Comparison of ENCODE assay signal across 8 cellular contexts in the genomic region with DNA sequence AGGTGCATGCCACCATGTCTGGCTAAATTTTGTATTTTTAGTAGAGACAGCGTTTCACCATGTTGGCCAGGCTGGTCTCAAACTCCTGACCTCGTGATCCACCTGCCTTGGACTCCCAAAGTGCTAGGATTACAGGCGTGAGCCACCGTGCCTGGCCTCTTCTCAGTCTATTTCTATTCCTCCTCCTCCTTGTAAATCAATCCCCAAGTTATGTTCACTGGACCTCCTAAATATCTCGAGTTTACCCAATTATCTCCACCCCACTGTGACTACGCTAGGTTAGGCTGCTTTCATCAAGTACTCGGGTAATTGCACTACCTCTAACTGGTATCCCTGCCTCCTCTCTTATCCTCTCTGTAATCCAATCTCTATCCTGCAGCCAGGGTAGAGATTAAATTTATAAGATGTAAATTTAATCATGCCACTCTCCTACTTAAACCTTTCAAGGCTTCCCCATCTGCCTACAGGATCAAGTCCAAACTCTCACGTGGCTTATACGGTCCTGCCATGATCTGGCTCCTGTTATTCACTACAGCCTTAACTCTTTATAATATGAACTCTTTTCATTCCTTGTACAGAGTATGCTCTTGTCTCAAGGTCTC. TPM values are rescaled to one million over a fixed set of nuclear protein-coding genes. Genes with fewer than 3 reads are reported as not detected.
DNase-seq lines count a peak whose midpoint lies in the region; ATAC-seq and TF ChIP-seq lines count a peak whose summit lies in the region.

No MANE protein-coding gene starts in this region.

- H3K27me3 Mint-ChIP-seq in Calu3 (ENCODE audit: unreplicated experiment), result no peaks in the 10 kb centered on the region

- H3K27ac Mint-ChIP-seq in Calu3 (ENCODE audit: unreplicated experiment), result peak overlapping the region; percentile 89

- H2AFZ ChIP-seq in Loucy (ENCODE audit: low read length) (peak overlapping the region; percentile 76; the same call in 1 of the 2 replicates), parathyroid adenoma (peak overlapping the region; percentile 90)

- H3K4me2 ChIP-seq in Loucy (ENCODE audit: low read depth, low read length, poor library complexity, severe bottlenecking) (peak overlapping the region; percentile 92), parathyroid adenoma (ENCODE audit: low read length) (peak overlapping the region; percentile 71)

- H3K4me3 ChIP-seq in Loucy (ENCODE audit: low read length, poor library complexity, severe bottlenecking) (peak overlapping the region; percentile 93), parathyroid adenoma (ENCODE audit: low read depth, low read length) (no peak overlapping the region)

- peaks cover 39% of the 10 kb centered on the region for H3K36me3 Mint-ChIP-seq in Calu3 (ENCODE audit: insufficient read depth, unreplicated experiment)

- no peaks in the 10 kb centered on the region for H3F3A ChIP-seq in Loucy (ENCODE audit: low read depth)

- TF ChIP-seq CTCF in Calu3 (IDR thresholded peaks at IDR 0.05; ENCODE audit: unreplicated experiment) (no peak), Loucy (conservative IDR thresholded peaks at IDR 0.05; ENCODE audit: low read length) (no peak), parathyroid adenoma (IDR thresholded peaks at IDR 0.05) (no peak)

- BruUV-seq in Calu3 (replicated peaks; lab: Mats Ljungman, UMichigan), result no TSS peak

- CTCF ChIA-PET in Calu3 (lab: Charles Lee), result no interaction called here

- peaks cover 22% of the 10 kb centered on the region for H4K20me1 ChIP-seq in Loucy (ENCODE audit: insufficient read depth, low read length, poor library complexity, severe bottlenecking)

- H3K79me2 ChIP-seq in Loucy (ENCODE audit: insufficient read depth, low read length) (peaks cover 48% of the 10 kb centered on the region), parathyroid adenoma (peaks cover 18% of the 10 kb centered on the region)

- H3K4me1 ChIP-seq in Loucy (ENCODE audit: insufficient read depth, low read length, poor library complexity, severe bottlenecking), result peaks cover 40% of the 10 kb centered on the region
- H3K4me1 ChIP-seq in parathyroid adenoma, result peaks cover 17% of the 10 kb centered on the region

- intact Hi-C loops in Calu3 (cut with micrococcal nuclease; ENCODE audit: unreplicated experiment), result no loop called here
- intact Hi-C loops in left colon (cut with DNase I, micrococcal nuclease), result no loop called here

- H3K9ac ChIP-seq in Loucy (ENCODE audit: low read depth, low read length, poor library complexity, severe bottlenecking) (peak overlapping the region; percentile 94), parathyroid adenoma (no peak overlapping the region)

- H3K27ac ChIP-seq in parathyroid adenoma, result peak overlapping the region; percentile 87

- H3K4me1 Mint-ChIP-seq in Calu3 (ENCODE audit: low read depth, unreplicated experiment), result peaks cover 37% of the 10 kb centered on the region

- H3K27me3 ChIP-seq in Loucy (ENCODE audit: insufficient read depth, low read length, poor library complexity, severe bottlenecking), result no peaks in the 10 kb centered on the region
- H3K27me3 ChIP-seq in parathyroid adenoma (ENCODE audit: control insufficient read depth, insufficient read depth, low read length), result no peaks in the 10 kb centered on the region

- H3K4me3 Mint-ChIP-seq in Calu3 (ENCODE audit: low read depth, unreplicated experiment), result no peak overlapping the region

- H3K9me3 Mint-ChIP-seq in Calu3 (ENCODE audit: low read depth, unreplicated experiment), result no peaks in the 10 kb centered on the region

- H3K36me3 ChIP-seq in Loucy (ENCODE audit: insufficient read depth, low read length), result peaks cover under 1% of the 10 kb centered on the region; the same call in 1 of the 2 replicates
- H3K36me3 ChIP-seq in parathyroid adenoma (ENCODE audit: control insufficient read depth, insufficient read depth, low read length), result no peaks in the 10 kb centered on the region

- ATAC-seq in GM21825 (IDR thresholded peaks at IDR 0.05; ENCODE audit: unreplicated experiment) (no peak), left colon (no peak), HG02610 (IDR thresholded peaks at IDR 0.05; ENCODE audit: unreplicated experiment) (no peak)

- H3K9me2 ChIP-seq in Loucy (replicated peaks; ENCODE audit: low read depth, low read length), result no peaks in the 10 kb centered on the region

- no peaks in the 10 kb centered on the region for H3K9me3 ChIP-seq in Loucy (ENCODE audit: insufficient read depth, low read depth, low read length)
- no peaks in the 10 kb centered on the region for H3K9me3 ChIP-seq in parathyroid adenoma (ENCODE audit: control insufficient read depth, low read length)

- DNase-seq in Calu3 (no peak), cerebellar cortex (ENCODE audit: low spot score) (peak; percentile 52), left colon (no peak)
- no peak for DNase-seq in stimulated activated CD4-positive, alpha-beta T cell treated with anti-CD3 and anti-CD28 coated beads, Interleukin-2, amount 100 ng/mL, for 48 hours

RNA-seq across cellular contexts. Expression of gene MAD2L1BP, which starts 0.8 kb away (rescaled TPM):
- total RNA-seq in Calu3 (2022) (48.2 and 53.2 TPM in 2 replicates), left colon (10 to 100 TPM; 37.0 to 49.8 TPM)

RNA-seq across cellular contexts. Expression of gene GTPBP2, which starts 5.7 kb away (rescaled TPM):
- total RNA-seq in Calu3 (2022) (186 and 188 TPM in 2 replicates), left colon (10 to 100 TPM; 63.7 to 95.8 TPM)

RNA-seq across cellular contexts. Expression of gene RSPH9, which starts 10.0 kb away (rescaled TPM):
- total RNA-seq in Calu3 (2022) (0.15 and 0.19 TPM in 2 replicates), left colon (under 1 TPM in 1 of 2 donors, not detected in 1; 0.11 TPM)

RNA-seq across cellular contexts. Expression of gene MRPS18A, which starts 52.8 kb away (rescaled TPM):
- total RNA-seq in Calu3 (2022) (88.8 and 106 TPM in 2 replicates), left colon (10 to 100 TPM; 56.9 to 69.4 TPM)

RNA-seq across cellular contexts. Expression of gene POLH, which starts 58.8 kb away (rescaled TPM):
- 25.7 and 31.9 TPM in 2 replicates for total RNA-seq in Calu3 (2022)
- 10 to 100 TPM; 11.2 to 11.3 TPM for total RNA-seq in left colon
